1 cellular context compared by ENCODE assay signal in genomic region chr9:127021664-127022337, GRCh38.
TF ChIP-seq lines count a peak whose summit lies in the region.

No MANE protein-coding gene starts in this region.

TF ChIP-seq in GM23338, 12 proteins besides CTCF, POLR2A, EP300 and RAD21 (continued from another document):
- TF ChIP-seq REST (IDR thresholded peaks at IDR 0.05; ENCODE audit: unreplicated experiment) (no peak), EZH2phosphoT487 (IDR thresholded peaks at IDR 0.05; ENCODE audit: unreplicated experiment) (no peak), POLR2AphosphoS5 (IDR thresholded peaks at IDR 0.05; ENCODE audit: low read depth) (no peak), ZNF114 (CRISPR knock-in tag; IDR thresholded peaks at IDR 0.05) (no peak), ZNF331 (CRISPR knock-in tag; IDR thresholded peaks at IDR 0.05; ENCODE audit: low read depth) (no peak)
TF ChIP-seq in GM23338: peak in this region for 0.
